In the genomic region with DNA sequence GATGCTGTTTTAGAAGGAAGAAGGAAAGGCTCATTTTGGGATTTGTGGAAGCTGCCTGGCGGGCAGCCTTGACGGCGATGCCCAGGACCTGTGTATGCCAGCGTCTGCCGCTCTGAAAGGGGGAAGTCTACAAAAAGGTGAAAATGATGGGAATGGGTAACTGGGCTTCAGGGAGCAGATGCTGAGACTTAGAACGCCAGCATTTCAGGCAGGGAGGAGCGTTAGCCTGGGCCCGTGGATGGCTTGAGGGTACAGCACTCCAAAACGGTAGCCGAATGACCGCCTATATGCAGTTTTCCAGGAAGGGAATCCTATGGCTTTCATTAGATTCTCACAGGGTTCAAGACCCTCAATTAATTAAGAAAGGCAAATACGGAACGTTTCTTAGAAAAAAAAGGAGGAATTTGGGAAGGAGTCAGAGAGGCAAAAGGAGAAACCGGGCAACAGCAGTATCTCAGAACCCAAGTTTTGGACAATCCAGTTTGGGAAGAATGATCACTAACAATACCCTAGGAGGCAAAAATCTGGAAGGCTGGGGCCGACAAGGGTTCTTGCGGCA, we compare ENCODE assay signal across 8 cellular contexts. TPM values are rescaled to one million over a fixed set of nuclear protein-coding genes. Genes with fewer than 3 reads are reported as not detected.
DNase-seq lines count a peak whose midpoint lies in the region; ATAC-seq and TF ChIP-seq lines count a peak whose summit lies in the region.

No MANE protein-coding gene starts in this region.

- H3K27me3 Mint-ChIP-seq in activated CD4-positive, alpha-beta T cell treated with anti-CD3 and anti-CD28 coated beads for 36 hours, result no peaks in the 10 kb centered on the region
- peaks cover 0 to 3% of the 10 kb centered on the region in 2 donors for H3K27me3 Mint-ChIP-seq in T-cell
- H3K27me3 Mint-ChIP-seq in nephron progenitor cell (ENCODE audit: low read depth, poor library complexity), result peaks cover 2% of the 10 kb centered on the region

- no peaks in the 10 kb centered on the region for H3K9me3 Mint-ChIP-seq in activated CD4-positive, alpha-beta T cell treated with anti-CD3 and anti-CD28 coated beads for 36 hours (ENCODE audit: low read depth)
- H3K9me3 Mint-ChIP-seq in T-cell, result no peaks in the 10 kb centered on the region
- no peaks in the 10 kb centered on the region for H3K9me3 Mint-ChIP-seq in nephron progenitor cell

- H3K4me1 Mint-ChIP-seq in activated CD4-positive, alpha-beta T cell treated with anti-CD3 and anti-CD28 coated beads for 36 hours, result peaks cover 32% of the 10 kb centered on the region
- peaks cover 22 to 31% (median 29%) of the 10 kb centered on the region in 3 donors for H3K4me1 Mint-ChIP-seq in T-cell
- peaks cover 75% of the 10 kb centered on the region for H3K4me1 Mint-ChIP-seq in nephron progenitor cell

- no peak for DNase-seq in activated CD4-positive, alpha-beta T cell treated with anti-CD3 and anti-CD28 coated beads for 36 hours
- DNase-seq in activated CD4-positive, alpha-beta T cell treated with anti-CD3 and anti-CD28 coated beads for 1 hour, result no peak
- no peak for DNase-seq in T-cell
- DNase-seq in fibroblast of mammary gland (ENCODE audit: low read depth), result no peak
- no peak for DNase-seq in nephron progenitor cell
- no peak for DNase-seq in NCI-H1930 (lab: John Stamatoyannopoulos, UW)
- no peak for DNase-seq in activated CD4-positive, CD25-positive, alpha-beta regulatory T cell treated with anti-CD3 and anti-CD28 coated beads, Interleukin-2, amount 50 U/mL, for 72 hours
- no peak for DNase-seq in NCI-H2171 treated with DMSO at 0.1 percent for 48 hours (lab: John Stamatoyannopoulos, UW)

- H3K27ac Mint-ChIP-seq in activated CD4-positive, alpha-beta T cell treated with anti-CD3 and anti-CD28 coated beads for 36 hours, result peak overlapping the region; percentile 89
- H3K27ac Mint-ChIP-seq in T-cell (peak overlapping the region; percentile 74 to 98), nephron progenitor cell (peak overlapping the region; percentile 93)

- POLR2A ChIA-PET in activated CD4-positive, alpha-beta T cell treated with anti-CD3 and anti-CD28 coated beads for 36 hours (lab: Charles Lee), result interaction anchor here (1.2 kb wide), 1 partner anchor 15 kb away, joined by 3 read pairs; no protein-coding TSS in a partner anchor
- POLR2A ChIA-PET in T-cell (lab: Charles Lee), result no interaction called here

- H3K36me3 Mint-ChIP-seq in activated CD4-positive, alpha-beta T cell treated with anti-CD3 and anti-CD28 coated beads for 36 hours (ENCODE audit: low read depth), result peaks cover 2% of the 10 kb centered on the region
- H3K36me3 Mint-ChIP-seq in T-cell (peaks cover 21% of the 10 kb centered on the region), nephron progenitor cell (ENCODE audit: low read depth) (peaks cover 34% of the 10 kb centered on the region)

- H3K4me3 ChIP-seq in fibroblast of mammary gland (ENCODE audit: control insufficient read depth, low read depth, low read length), result peak overlapping the region; percentile 69

- no peak for ATAC-seq in activated CD4-positive, alpha-beta T cell treated with anti-CD3 and anti-CD28 coated beads for 36 hours
- no peak for ATAC-seq in T-cell (replicated peaks in 1 of 4)

- H3K4me3 Mint-ChIP-seq in activated CD4-positive, alpha-beta T cell treated with anti-CD3 and anti-CD28 coated beads for 36 hours, result peak overlapping the region; percentile 77
- H3K4me3 Mint-ChIP-seq in T-cell (peak overlapping the region; percentile 90 to 95 (median 93)), nephron progenitor cell (peak overlapping the region; percentile 89)

- CTCF ChIA-PET in activated CD4-positive, alpha-beta T cell treated with anti-CD3 and anti-CD28 coated beads for 36 hours (lab: Charles Lee), result interaction anchor here (0.6 to 2.0 kb wide), 3 partner anchors 10 to 477 kb away, joined by 3 to 9 read pairs (median 4); no protein-coding TSS in a partner anchor
- CTCF ChIA-PET in T-cell (lab: Charles Lee), result interaction anchor here in 1 of 2 donors (1.3 to 1.8 kb wide), 2 partner anchors 9 to 12 kb away, joined by 3 to 6 read pairs; no protein-coding TSS in a partner anchor

- TF ChIP-seq CTCF in fibroblast of mammary gland (conservative IDR thresholded peaks at IDR 0.05; ENCODE audit: control insufficient read depth, insufficient read depth, low read depth, low read length), result no peak
- no peak for TF ChIP-seq CTCF in nephron progenitor cell (IDR thresholded peaks at IDR 0.05)

- intact Hi-C loops in activated CD4-positive, alpha-beta T cell treated with anti-CD3 and anti-CD28 coated beads for 36 hours (cut with DNase I, micrococcal nuclease), result loop anchor here (5.0 to 10.0 kb wide), 3 partner anchors 918 to 1695 kb away; a partner anchor contains a TSS

RNA-seq across cellular contexts. Expression of a gene that starts 0.7 kb away (rescaled TPM):
- 1 to 10 TPM; 3.3 to 6.0 TPM for total RNA-seq in activated CD4-positive, alpha-beta T cell treated with anti-CD3 and anti-CD28 coated beads for 36 hours
- total RNA-seq in T-cell, result 1 to 10 TPM; 2.6 to 6.9 (median 3.9) TPM

RNA-seq across cellular contexts. Expression of a gene that starts 22.7 kb away (rescaled TPM):
- not detected for total RNA-seq in activated CD4-positive, alpha-beta T cell treated with anti-CD3 and anti-CD28 coated beads for 36 hours
- under 1 TPM in 1 of 5 donors, not detected in 4; 0.20 TPM for total RNA-seq in T-cell

RNA-seq across cellular contexts. Expression of a gene that starts 35.8 kb away (rescaled TPM):
- 1 to 10 TPM; 1.5 to 2.4 TPM for total RNA-seq in activated CD4-positive, alpha-beta T cell treated with anti-CD3 and anti-CD28 coated beads for 36 hours
- total RNA-seq in T-cell, result 10 to 100 TPM in 1 of 5 donors, 1 to 10 TPM in 4; 5.4 to 10.6 (median 5.7) TPM
